Comparison of ENCODE assay signal across 8 cellular contexts in the genomic region with DNA sequence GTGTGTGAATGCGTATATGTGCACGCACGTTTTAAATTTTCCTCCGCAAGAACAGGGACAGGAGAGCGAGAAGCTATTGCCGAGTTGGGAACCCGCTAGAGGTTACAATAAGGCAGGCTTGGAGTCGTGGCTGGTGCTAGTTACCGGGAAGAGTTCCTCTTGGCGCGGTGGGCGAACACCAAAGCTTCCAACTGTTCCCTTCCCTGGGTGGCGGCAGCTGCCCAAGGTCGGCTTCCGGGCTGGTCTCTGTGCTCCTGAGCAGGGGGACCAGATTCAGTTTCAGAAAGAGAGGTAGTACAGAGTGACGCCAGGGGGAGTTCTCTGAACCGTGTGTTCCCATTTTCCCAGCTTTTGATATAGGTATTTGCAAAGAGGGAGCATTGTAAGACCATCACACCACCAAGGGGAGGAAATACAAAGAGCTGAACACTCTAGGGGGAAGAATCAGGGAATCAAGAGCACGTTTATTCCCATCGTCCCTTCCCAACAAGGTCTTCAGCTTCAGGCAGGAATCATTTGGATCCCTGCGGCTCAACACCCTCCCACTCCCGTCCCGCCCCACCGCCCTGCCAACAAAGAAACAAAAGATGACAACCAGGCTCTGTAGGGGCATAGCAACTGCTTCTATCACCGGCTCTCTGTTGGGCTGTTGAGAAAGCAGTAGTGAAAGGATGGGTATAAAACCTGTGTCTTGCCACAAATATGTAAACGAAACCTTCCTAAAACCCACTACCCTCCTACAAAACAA.
DNase-seq lines count a peak whose midpoint lies in the region; ATAC-seq and TF ChIP-seq lines count a peak whose summit lies in the region.

No MANE protein-coding gene starts in this region.

- ATAC-seq in GM21526 (IDR thresholded peaks at IDR 0.05; ENCODE audit: low FRiP score, unreplicated experiment): no peak
- no peak for ATAC-seq in GM18873 (IDR thresholded peaks at IDR 0.05; ENCODE audit: low FRiP score, unreplicated experiment)

- DNase-seq in ACHN (peak; percentile 44), astrocyte of the spinal cord (ENCODE audit: low read depth, low spot score) (peak; percentile 3), medulla oblongata (ENCODE audit: extremely low spot score) (peak; percentile 3), T1000 (lab: John Stamatoyannopoulos, UW) (no peak), NCI-H128 (lab: John Stamatoyannopoulos, UW; ENCODE audit: unreplicated experiment) (no peak)

- peaks cover 27% of the 10 kb centered on the region for H3K27me3 ChIP-seq in HUES64 (ENCODE audit: insufficient read depth, low read length)

- peaks cover 31% of the 10 kb centered on the region for H3K4me1 ChIP-seq in HUES64 (ENCODE audit: insufficient read depth, low read length)

- H3K9ac ChIP-seq in HUES64 (ENCODE audit: low read depth, low read length): peak overlapping the region; percentile 52

- TF ChIP-seq CTCF in astrocyte of the spinal cord (IDR thresholded peaks at IDR 0.05; ENCODE audit: low read depth, low read length): peak; percentile 7

- H3K9me3 ChIP-seq in HUES64 (ENCODE audit: insufficient read depth, low read depth, low read length): no peaks in the 10 kb centered on the region

- peak overlapping the region; percentile 75 for H3K4me3 ChIP-seq in HUES64 (ENCODE audit: low read length)
- H3K4me3 ChIP-seq in astrocyte of the spinal cord (ENCODE audit: low read depth, low read length): peak overlapping the region; percentile 26

- in situ Hi-C loops in ACHN (cut with HindIII; ENCODE audit: low pct_ligation_motif_present, low pct_unique_long_range_greater_than_20kb, low sequenced_read_pairs) (no loop called here), astrocyte of the spinal cord (cut with HindIII; ENCODE audit: low sequenced_read_pairs) (no loop called here)

- no peaks in the 10 kb centered on the region for H3K36me3 ChIP-seq in HUES64 (ENCODE audit: insufficient read depth, low read length)

- peak overlapping the region; percentile 55; the same call in 1 of the 2 replicates for H3K27ac ChIP-seq in HUES64 (ENCODE audit: low read depth, low read length)

- WGBS in HUES64: under 1% methylated on average over 22 of the region's 25 CpGs

Comparison
In these comparisons a context has a peak if more than half of its experiments do, and no peak if none do; other contexts are left out.
1. DNase-seq: peak in ACHN (single experiment), astrocyte of the spinal cord (single experiment) and medulla oblongata (single experiment); none in T1000 (single experiment) and NCI-H128 (single experiment).